In the genomic region with DNA sequence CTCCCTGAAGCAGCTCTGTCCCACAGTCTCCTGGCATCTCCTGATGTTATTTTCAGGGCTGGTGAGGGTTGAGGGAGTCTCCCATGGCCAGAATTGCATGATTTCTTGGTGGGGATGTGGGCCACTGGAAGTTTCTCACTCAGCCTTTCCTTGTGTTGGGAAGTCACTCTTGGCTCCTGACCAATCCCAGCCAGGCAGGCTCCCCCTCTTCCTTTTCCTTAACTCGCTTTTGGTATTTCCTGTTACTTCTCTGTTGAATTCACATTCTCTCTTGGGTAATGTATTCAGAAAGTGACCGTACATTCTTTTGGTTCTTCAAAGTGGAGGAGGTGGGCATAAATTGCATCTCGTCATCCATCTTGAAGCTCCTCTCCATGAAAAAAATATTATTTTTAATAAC, we compare ENCODE assay signal across 5 cellular contexts.
"Had no signal": no experiment of that assay in that cellular context is flagged by ENCODE, and none has a peak within 500 bp of the region (broad histone marks: within the 10 kb centered on the region; RNA-seq: fewer than 3 reads in every experiment).

No MANE protein-coding gene starts in this region.

- H3K4me3 ChIP-seq: K562 had no signal

- ATAC-seq: HepG2, K562 had no signal

- DNase-seq: IMR-90, KBM-7 had no signal

- H3K27ac ChIP-seq: HL-60 had no signal
